ENCODE assay signal across 1 cellular context in the genomic region with DNA sequence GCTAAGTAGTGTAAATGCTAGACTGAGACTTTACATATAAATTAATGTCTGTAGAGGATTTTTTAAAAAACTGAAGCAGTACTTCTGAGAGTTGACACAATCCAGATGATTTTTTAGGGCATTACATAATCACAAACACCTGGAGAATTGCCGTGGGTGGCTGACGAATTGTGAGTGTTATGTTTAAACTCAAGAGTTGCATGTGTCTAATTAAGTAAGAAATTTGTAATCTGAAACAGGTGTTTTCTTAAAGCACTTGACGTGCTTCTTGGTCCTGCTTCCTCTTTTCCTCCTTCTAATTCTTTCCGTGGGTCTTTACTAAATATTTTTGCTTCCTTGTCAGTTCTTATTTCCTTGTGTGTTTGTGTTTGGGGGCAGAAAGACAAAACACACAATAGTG.
TF ChIP-seq lines count a peak whose summit lies in the region.

No MANE protein-coding gene starts in this region.

TF ChIP-seq in HepG2, 621 proteins besides CTCF, POLR2A, EP300 and RAD21:
- TF ChIP-seq MLX (CRISPR knock-in tag; IDR thresholded peaks at IDR 0.05) (no peak), STAT6 (CRISPR knock-in tag; IDR thresholded peaks at IDR 0.05; ENCODE audit: borderline replicate concordance) (no peak), GABPB1 (CRISPR knock-in tag; IDR thresholded peaks at IDR 0.05) (no peak), ZNF713 (CRISPR knock-in tag; IDR thresholded peaks at IDR 0.05) (no peak), KDM6A (CRISPR knock-in tag; IDR thresholded peaks at IDR 0.05; ENCODE audit: low read depth) (no peak), NR2C2 (CRISPR knock-in tag; IDR thresholded peaks at IDR 0.05; ENCODE audit: borderline replicate concordance) (no peak), MIXL1 (CRISPR knock-in tag; IDR thresholded peaks at IDR 0.05) (no peak), TBX3 (IDR thresholded peaks at IDR 0.05; ENCODE audit: borderline replicate concordance) (no peak), HOXA9 (CRISPR knock-in tag; IDR thresholded peaks at IDR 0.05; ENCODE audit: borderline replicate concordance) (no peak), ZNF577 (CRISPR knock-in tag; IDR thresholded peaks at IDR 0.05; ENCODE audit: borderline replicate concordance, low read depth) (no peak), ZNF780A (CRISPR knock-in tag; IDR thresholded peaks at IDR 0.05) (no peak), FOSL1 (CRISPR knock-in tag; IDR thresholded peaks at IDR 0.05; ENCODE audit: borderline replicate concordance) (no peak), THAP7 (CRISPR knock-in tag; IDR thresholded peaks at IDR 0.05) (no peak), RORA (CRISPR knock-in tag; IDR thresholded peaks at IDR 0.05) (no peak)
- TF ChIP-seq, protein P1, sequence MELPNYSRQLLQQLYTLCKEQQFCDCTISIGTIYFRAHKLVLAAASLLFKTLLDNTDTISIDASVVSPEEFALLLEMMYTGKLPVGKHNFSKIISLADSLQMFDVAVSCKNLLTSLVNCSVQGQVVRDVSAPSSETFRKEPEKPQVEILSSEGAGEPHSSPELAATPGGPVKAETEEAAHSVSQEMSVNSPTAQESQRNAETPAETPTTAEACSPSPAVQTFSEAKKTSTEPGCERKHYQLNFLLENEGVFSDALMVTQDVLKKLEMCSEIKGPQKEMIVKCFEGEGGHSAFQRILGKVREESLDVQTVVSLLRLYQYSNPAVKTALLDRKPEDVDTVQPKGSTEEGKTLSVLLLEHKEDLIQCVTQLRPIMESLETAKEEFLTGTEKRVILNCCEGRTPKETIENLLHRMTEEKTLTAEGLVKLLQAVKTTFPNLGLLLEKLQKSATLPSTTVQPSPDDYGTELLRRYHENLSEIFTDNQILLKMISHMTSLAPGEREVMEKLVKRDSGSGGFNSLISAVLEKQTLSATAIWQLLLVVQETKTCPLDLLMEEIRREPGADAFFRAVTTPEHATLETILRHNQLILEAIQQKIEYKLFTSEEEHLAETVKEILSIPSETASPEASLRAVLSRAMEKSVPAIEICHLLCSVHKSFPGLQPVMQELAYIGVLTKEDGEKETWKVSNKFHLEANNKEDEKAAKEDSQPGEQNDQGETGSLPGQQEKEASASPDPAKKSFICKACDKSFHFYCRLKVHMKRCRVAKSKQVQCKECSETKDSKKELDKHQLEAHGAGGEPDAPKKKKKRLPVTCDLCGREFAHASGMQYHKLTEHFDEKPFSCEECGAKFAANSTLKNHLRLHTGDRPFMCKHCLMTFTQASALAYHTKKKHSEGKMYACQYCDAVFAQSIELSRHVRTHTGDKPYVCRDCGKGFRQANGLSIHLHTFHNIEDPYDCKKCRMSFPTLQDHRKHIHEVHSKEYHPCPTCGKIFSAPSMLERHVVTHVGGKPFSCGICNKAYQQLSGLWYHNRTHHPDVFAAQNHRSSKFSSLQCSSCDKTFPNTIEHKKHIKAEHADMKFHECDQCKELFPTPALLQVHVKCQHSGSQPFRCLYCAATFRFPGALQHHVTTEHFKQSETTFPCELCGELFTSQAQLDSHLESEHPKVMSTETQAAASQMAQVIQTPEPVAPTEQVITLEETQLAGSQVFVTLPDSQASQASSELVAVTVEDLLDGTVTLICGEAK (IDR thresholded peaks at IDR 0.05) = no peak
- TF ChIP-seq, protein P1 (CRISPR knock-in tag; IDR thresholded peaks at IDR 0.05) = no peak
TF ChIP-seq in HepG2: peak in this region for 0.
